In genomic region chr16:9360075-9360474, GRCh38 we compare ENCODE assay signal across 22 cellular contexts.
DNase-seq lines count a peak whose midpoint lies in the region; ATAC-seq, FAIRE-seq and TF ChIP-seq lines count a peak whose summit lies in the region.
"Had no signal": no experiment of that assay in that cellular context is flagged by ENCODE, and none has a peak within 500 bp of the region (broad histone marks: within the 10 kb centered on the region; RNA-seq: fewer than 3 reads in every experiment).

No MANE protein-coding gene starts in this region.

- no peak overlapping the region for H3K9ac ChIP-seq in neuronal stem cell (ENCODE audit: low read depth, low read length, poor library complexity)
- H3K9ac ChIP-seq: BLaER1 had no signal

- no peak overlapping the region for H4K91ac ChIP-seq in neuronal stem cell (ENCODE audit: low read depth, low read length, poor library complexity)

- no peak overlapping the region for H2AFZ ChIP-seq in neuronal stem cell (ENCODE audit: low read length)

- no peak for TF ChIP-seq POLR2A in body of pancreas (IDR thresholded peaks at IDR 0.05)

- H2BK5ac ChIP-seq in neuronal stem cell (ENCODE audit: low read length): no peak overlapping the region

- ATAC-seq in body of pancreas: no peak
- ATAC-seq in pancreas: peak in 3 of 4 donors; percentile 12 to 26 (median 15)

- H2BK120ac ChIP-seq in neuronal stem cell (ENCODE audit: low read depth, low read length): no peak overlapping the region

- no peak overlapping the region for H2AK5ac ChIP-seq in neuronal stem cell (ENCODE audit: low read depth, low read length)

- FAIRE-seq in pancreas (lab: Jason Lieb, UNC): no peak
- FAIRE-seq: A204.1, G401.6, GM12891, GM18507 had no signal

- DNase-seq in body of pancreas: peak in 3 of 4 donors; percentile 17 to 32 (median 20)
- DNase-seq in neuronal stem cell (ENCODE audit: low spot score): no peak
- peak in 3 of 6 donors; percentile 23 to 37 (median 37) for DNase-seq in pancreas
- DNase-seq in activated T-cell treated with anti-CD3 and anti-CD28 coated beads, Interleukin-2, amount 50 U/mL, for 1 hour: no peak
- DNase-seq in DMS 273 treated with DMSO at 0.1 percent for 48 hours (lab: John Stamatoyannopoulos, UW): no peak
- no peak for DNase-seq in NCI-H2171 (lab: John Stamatoyannopoulos, UW)
- DNase-seq in posterior vena cava (ENCODE audit: low spot score): no peak
- DNase-seq: 8988T; ACHN; BE2C; C1 segment of cervical spinal cord; CD4-positive, alpha-beta memory T cell; CD4-positive, CD25-positive, alpha-beta regulatory T cell; CD8-positive, alpha-beta memory T cell; COR-L47; DMS79 treated with DMSO at 0.1 percent for 48 hours; GF-D8 had no signal

- H3K4me3 ChIP-seq in body of pancreas (no peak overlapping the region), neuronal stem cell (ENCODE audit: low read length in 2 of 2) (no peak overlapping the region), pancreas (no peak overlapping the region)
- H3K4me3 ChIP-seq: BLaER1 had no signal

- H3K27ac ChIP-seq in body of pancreas: no peak overlapping the region
- H3K27ac ChIP-seq in neuronal stem cell (replicated peaks; ENCODE audit: low read length): no peak overlapping the region
- H3K27ac ChIP-seq in pancreas: no peak overlapping the region
- H3K27ac ChIP-seq: BLaER1 had no signal

- no peak overlapping the region for H2BK12ac ChIP-seq in neuronal stem cell (ENCODE audit: low read length)

- no peak overlapping the region for H2BK15ac ChIP-seq in neuronal stem cell (ENCODE audit: low read length)

- H3K4ac ChIP-seq in neuronal stem cell (ENCODE audit: low read length): no peak overlapping the region

- H3K36me3 ChIP-seq in body of pancreas (replicated peaks in 1 of 2; ENCODE audit: insufficient read depth in 1 of 2, low read depth in 2 of 2) (no peaks in the 10 kb centered on the region), neuronal stem cell (replicated peaks in 1 of 2; ENCODE audit: control insufficient read depth in 2 of 2, insufficient read depth in 2 of 2, low read length in 2 of 2) (no peaks in the 10 kb centered on the region), pancreas (no peaks in the 10 kb centered on the region)
- H3K36me3 ChIP-seq: BE2C, BLaER1 had no signal

- 55 to 60% methylated on average over 7 of the region's 7 CpGs for WGBS in body of pancreas, 2 donors
- WGBS in neuronal stem cell (ENCODE audit: extremely low coverage in 2 of 2, insufficient read length in 2 of 2, insufficient replicate concordance in 1 of 2), 2 donors: no CpG with 5 or more reads among the region's 7 CpGs
- 60 to 61% methylated on average over 7 of the region's 7 CpGs for WGBS in pancreas, 2 donors

- no peaks in the 10 kb centered on the region for H3K27me3 ChIP-seq in body of pancreas
- no peaks in the 10 kb centered on the region for H3K27me3 ChIP-seq in neuronal stem cell (ENCODE audit: control insufficient read depth in 3 of 3, insufficient read depth in 3 of 3, low read depth in 1 of 3, low read length in 3 of 3)
- H3K27me3 ChIP-seq in pancreas: no peaks in the 10 kb centered on the region
- H3K27me3 ChIP-seq: BE2C, BLaER1 had no signal

- H3K9me3 ChIP-seq in body of pancreas (no peaks in the 10 kb centered on the region), neuronal stem cell (replicated peaks in 1 of 2; ENCODE audit: control insufficient read depth in 2 of 2, insufficient read depth in 1 of 2, low read depth in 1 of 2, low read length in 2 of 2) (peaks cover 0 to 1% of the 10 kb centered on the region in 2 donors), pancreas (no peaks in the 10 kb centered on the region)
- H3K9me3 ChIP-seq: BE2C had no signal

- TF ChIP-seq CTCF in body of pancreas (IDR thresholded peaks at IDR 0.05): no peak
- TF ChIP-seq CTCF in pancreas (IDR thresholded peaks at IDR 0.05): no peak

- H3K18ac ChIP-seq in neuronal stem cell (ENCODE audit: low read length): peak overlapping the region; percentile 35

- peaks cover 63% of the 10 kb centered on the region for H3K4me1 ChIP-seq in body of pancreas
- no peaks in the 10 kb centered on the region for H3K4me1 ChIP-seq in neuronal stem cell (ENCODE audit: control insufficient read depth in 2 of 2, insufficient read depth in 1 of 2, low read depth in 1 of 2, low read length in 2 of 2)
- peaks cover 12 to 24% (median 22%) of the 10 kb centered on the region in 3 donors for H3K4me1 ChIP-seq in pancreas
- H3K4me1 ChIP-seq: BE2C, BLaER1 had no signal

- H3K14ac ChIP-seq in neuronal stem cell (ENCODE audit: low read length): no peak overlapping the region

- H3K4me2 ChIP-seq in neuronal stem cell (ENCODE audit: insufficient read depth, low read length, poor library complexity, severe bottlenecking): no peak overlapping the region
- H3K4me2 ChIP-seq: BLaER1 had no signal

- intact Hi-C loops in body of pancreas (cut with DNase I) (no loop called here), pancreas (cut with DNase I) (no loop called here), posterior vena cava (cut with DNase I) (no loop called here)

- H3K23ac ChIP-seq in neuronal stem cell (ENCODE audit: low read depth, low read length, poor library complexity): no peak overlapping the region

- H3K79me1 ChIP-seq in neuronal stem cell (ENCODE audit: low read depth, low read length): no peaks in the 10 kb centered on the region

- H4K8ac ChIP-seq in neuronal stem cell (ENCODE audit: low read depth, low read length): no peak overlapping the region

Comparison
In these comparisons a context has a peak if more than half of its experiments do, and no peak if none do; other contexts are left out.
1. DNase-seq: peak in body of pancreas (3 of 4); none in neuronal stem cell (single experiment), activated T-cell treated with anti-CD3 and anti-CD28 coated beads, Interleukin-2, amount 50 U/mL, for 1 hour (single experiment), DMS 273 treated with DMSO at 0.1 percent for 48 hours (single experiment), NCI-H2171 (single experiment) and posterior vena cava (single experiment).